Comparison of ENCODE assay signal across 28 cellular contexts in genomic region chrX:44495091-44495490, GRCh38.
"Had no signal": no experiment of that assay in that cellular context is flagged by ENCODE, and none has a peak within 500 bp of the region (broad histone marks: within the 10 kb centered on the region; RNA-seq: fewer than 3 reads in every experiment).

No MANE protein-coding gene starts in this region.

- FAIRE-seq: colon, endometrium, endothelial cell of umbilical vein, frontal cortex had no signal

- H2AFZ ChIP-seq: hepatocyte had no signal

- H3K4me1 ChIP-seq: colonic mucosa, esophagus muscularis mucosa, esophagus squamous epithelium, foreskin keratinocyte, gastrocnemius medialis, gastroesophageal sphincter, heart left ventricle, heart right ventricle had no signal

- H3K36me3 ChIP-seq: colonic mucosa, esophagus muscularis mucosa, esophagus squamous epithelium, gastrocnemius medialis, gastroesophageal sphincter, heart left ventricle, heart right ventricle had no signal

- H3K9me3 ChIP-seq: colonic mucosa, esophagus muscularis mucosa, esophagus squamous epithelium, gastrocnemius medialis, gastroesophageal sphincter, heart left ventricle had no signal

- H3K27ac ChIP-seq: colonic mucosa, coronary artery, dorsolateral prefrontal cortex, epithelial cell of prostate, esophagus muscularis mucosa, esophagus squamous epithelium, foreskin keratinocyte, gastrocnemius medialis, gastroesophageal sphincter, heart left ventricle, heart right ventricle, hepatocyte had no signal

- H3K4me2 ChIP-seq: hepatocyte had no signal

- H3K27me3 ChIP-seq: colonic mucosa, esophagus squamous epithelium, foreskin keratinocyte, gastroesophageal sphincter, hepatocyte had no signal

- H3K79me2 ChIP-seq: hepatocyte had no signal

- DNase-seq: colonic mucosa; cortex of kidney; dermis blood vessel endothelial cell; dorsolateral prefrontal cortex; effector CD4-positive, alpha-beta T cell; effector CD8-positive, alpha-beta T cell; effector memory CD4-positive, alpha-beta T cell; effector memory CD8-positive, alpha-beta T cell; endodermal cell; esophagus squamous epithelium; foreskin fibroblast; foreskin keratinocyte; foreskin melanocyte; gastrocnemius medialis; glutamatergic neuron; head of caudate nucleus; heart left ventricle; heart right ventricle had no signal

- H3K4me3 ChIP-seq: colonic mucosa, coronary artery, dorsolateral prefrontal cortex, esophagus muscularis mucosa, esophagus squamous epithelium, gastrocnemius medialis, gastroesophageal sphincter, heart left ventricle, heart right ventricle, hepatocyte had no signal

- ATAC-seq: effector memory CD8-positive, alpha-beta T cell; esophagus mucosa; foreskin keratinocyte; gastrocnemius medialis; gastroesophageal sphincter; heart left ventricle; heart right ventricle had no signal
